In genomic region chr5:82225525-82226172, GRCh38 we compare ENCODE assay signal across 8 cellular contexts.
DNase-seq lines count a peak whose midpoint lies in the region; ATAC-seq lines count a peak whose summit lies in the region.

No MANE protein-coding gene starts in this region.

- peak; percentile 77 for ATAC-seq in HG02623 (IDR thresholded peaks at IDR 0.05; ENCODE audit: unreplicated experiment)

- DNase-seq in NCI-H2081 (lab: John Stamatoyannopoulos, UW) = peak; percentile 58 to 66
- DNase-seq in NCI-H2081 treated with DMSO at 0.1 percent for 48 hours (lab: John Stamatoyannopoulos, UW) = no peak
- peak; percentile 37 for DNase-seq in NCI-H128 (lab: John Stamatoyannopoulos, UW; ENCODE audit: unreplicated experiment)
- peak; percentile 17 for DNase-seq in T1000 (lab: John Stamatoyannopoulos, UW)
- DNase-seq in astrocyte of the hippocampus (ENCODE audit: low read depth, low spot score) = peak; percentile 85
- DNase-seq in iPS DF 19.7 (ENCODE audit: low read depth, low spot score) = peak; percentile 54
- peak; percentile 43 for DNase-seq in smooth muscle cell of the brain vasculature (ENCODE audit: low read depth, low spot score)
